22 cellular contexts compared by ENCODE assay signal in the genomic region with DNA sequence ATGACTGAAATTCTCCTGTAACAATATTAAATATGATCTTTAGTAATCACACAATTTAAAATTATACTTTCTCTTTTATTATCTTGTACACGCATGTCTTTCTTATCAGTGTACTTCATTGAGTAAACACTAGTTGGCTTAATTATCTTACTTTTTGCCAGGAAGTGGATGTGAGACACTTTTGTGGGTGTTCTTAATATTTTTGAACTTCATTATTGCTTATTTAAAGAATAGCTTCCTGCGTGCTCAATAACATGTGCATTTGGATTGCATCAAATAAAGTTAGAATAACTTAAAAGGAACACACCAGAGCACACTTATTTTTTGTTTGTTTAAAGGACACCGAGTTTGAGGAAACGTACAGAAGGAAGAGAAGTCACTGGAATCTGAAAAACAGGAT.
"Had no signal": no experiment of that assay in that cellular context is flagged by ENCODE, and none has a peak within 500 bp of the region (broad histone marks: within the 10 kb centered on the region; RNA-seq: fewer than 3 reads in every experiment).

No MANE protein-coding gene starts in this region.

- H3K4me1 ChIP-seq: transverse colon, vagina had no signal

- ATAC-seq: activated naive CD4-positive, alpha-beta T cell treated with anti-CD3 and anti-CD28 coated beads, Interleukin-2, amount 50 U/mL, for 72 hours; left ventricle myocardium superior; right cardiac atrium; stimulated activated naive CD8-positive, alpha-beta T cell treated with anti-CD3 and anti-CD28 coated beads, Interleukin-15, Interleukin-2, amounts not matched to agents 100 U/mL and 50 U/mL, for 24 hours; WTC11 had no signal

- H3K4me3 Mint-ChIP-seq: activated CD4-positive, alpha-beta memory T cell treated with anti-CD3 and anti-CD28 coated beads, Interleukin-2, amount 10 ng/mL, durations not matched to agents 7 days and 5 days; activated T-cell treated with anti-CD3 and anti-CD28 coated beads, Interleukin-2, amount 50 U/mL, for 24 hours; brain; endodermal cell; nephron progenitor cell; WTC11 had no signal

- H3K27ac ChIP-seq: transverse colon, vagina had no signal

- H3K36me3 Mint-ChIP-seq: activated naive CD4-positive, alpha-beta T cell treated with anti-CD3 and anti-CD28 coated beads, Interleukin-2, amount 50 U/mL, for 72 hours; brain; WTC11 had no signal

- H3K36me3 ChIP-seq: transverse colon, vagina had no signal

- H3K9me3 Mint-ChIP-seq: activated CD4-positive, alpha-beta memory T cell treated with anti-CD3 and anti-CD28 coated beads, Interleukin-2, amount 10 ng/mL, durations not matched to agents 7 days and 5 days; activated T-cell treated with anti-CD3 and anti-CD28 coated beads, Interleukin-2, amount 50 U/mL, for 24 hours; endodermal cell had no signal

- H3K4me3 ChIP-seq: transverse colon, vagina had no signal

- H3K27me3 Mint-ChIP-seq: activated CD4-positive, alpha-beta memory T cell treated with anti-CD3 and anti-CD28 coated beads, Interleukin-2, amount 10 ng/mL, durations not matched to agents 7 days and 5 days; activated T-cell treated with anti-CD3 and anti-CD28 coated beads, Interleukin-2, amount 50 U/mL, for 24 hours; brain; progenitor cell of endocrine pancreas had no signal

- DNase-seq: activated CD4-positive, alpha-beta memory T cell treated with anti-CD3 and anti-CD28 coated beads, Interleukin-2, amount 10 ng/mL, durations not matched to agents 7 days and 5 days; activated CD4-positive, alpha-beta T cell treated with anti-CD3 and anti-CD28 coated beads for 4 hours; activated effector memory CD4-positive, alpha-beta T cell treated with anti-CD3 and anti-CD28 coated beads, Interleukin-2, amount 50 U/mL, for 16 hours; activated T-cell treated with anti-CD3 and anti-CD28 coated beads, Interleukin-2, amount 50 U/mL, for 24 hours; amniotic stem cell; endodermal cell; glutamatergic neuron; kidney glomerular epithelial cell; left ventricle myocardium superior; nephron progenitor cell; occipital lobe; right cardiac atrium; small intestine; stimulated activated CD4-positive, alpha-beta T cell treated with anti-CD3 and anti-CD28 coated beads, Interleukin-4, amount 100 ng/mL, for 4 hours; stimulated activated naive CD8-positive, alpha-beta T cell treated with anti-CD3 and anti-CD28 coated beads, Interleukin-15, Interleukin-2, amounts not matched to agents 100 U/mL and 50 U/mL, for 24 hours; T-helper 2 cell; transverse colon had no signal

- H3K4me1 Mint-ChIP-seq: activated CD4-positive, alpha-beta memory T cell treated with anti-CD3 and anti-CD28 coated beads, Interleukin-2, amount 10 ng/mL, durations not matched to agents 7 days and 5 days; brain; endodermal cell; nephron progenitor cell had no signal

- H3K27ac Mint-ChIP-seq: activated CD4-positive, alpha-beta memory T cell treated with anti-CD3 and anti-CD28 coated beads, Interleukin-2, amount 10 ng/mL, durations not matched to agents 7 days and 5 days; activated naive CD4-positive, alpha-beta T cell treated with anti-CD3 and anti-CD28 coated beads, Interleukin-2, amount 50 U/mL, for 72 hours; activated T-cell treated with anti-CD3 and anti-CD28 coated beads, Interleukin-2, amount 50 U/mL, for 24 hours; brain; endodermal cell; nephron progenitor cell; progenitor cell of endocrine pancreas; WTC11 had no signal

- H3K27me3 ChIP-seq: transverse colon, vagina had no signal
